ENCODE assay signal across 8 cellular contexts in genomic region chr2:102735431-102736130, GRCh38. TPM values are rescaled to one million over a fixed set of nuclear protein-coding genes. Genes with fewer than 3 reads are reported as not detected.
DNase-seq lines count a peak whose midpoint lies in the region; ATAC-seq and TF ChIP-seq lines count a peak whose summit lies in the region.

No MANE protein-coding gene starts in this region.

- H3K23me2 ChIP-seq in H9 (ENCODE audit: insufficient read length, low read depth, low read length, poor library complexity, severe bottlenecking) = peaks cover 10% of the 10 kb centered on the region

- peak overlapping the region; percentile 63 for H3K9ac ChIP-seq in H9 (ENCODE audit: extremely low read depth, insufficient read length, low read length)

- H3K18ac ChIP-seq in H9 (ENCODE audit: insufficient read length, low read depth, low read length) = no peak overlapping the region

- peak overlapping the region; percentile 34; the same call in 1 of the 2 replicates for H3K14ac ChIP-seq in H9 (ENCODE audit: insufficient read depth, low read length)

- H3K4me2 ChIP-seq in H9 (ENCODE audit: insufficient read depth, insufficient read length, low read length) = peak overlapping the region; percentile 87

- H3K79me2 ChIP-seq in H9 (ENCODE audit: insufficient read depth, low read length) = peaks cover 11% of the 10 kb centered on the region; the same call in 1 of the 2 replicates

- H2BK12ac ChIP-seq in H9 (ENCODE audit: insufficient read length, low read depth, low read length) = no peak overlapping the region

- ATAC-seq in T-helper 17 cell (no peak), HG03045 (IDR thresholded peaks at IDR 0.05; ENCODE audit: unreplicated experiment) (no peak)

- peaks cover 4% of the 10 kb centered on the region; the same call in 1 of the 2 replicates for H3K4me1 ChIP-seq in H9 (ENCODE audit: insufficient read depth, low read length)

- H4K8ac ChIP-seq in H9 (replicated peaks; ENCODE audit: insufficient read length, low read depth, low read length) = no peak overlapping the region

- H2BK120ac ChIP-seq in H9 (ENCODE audit: low read depth, low read length, poor library complexity, severe bottlenecking) = no peak overlapping the region

- no peak overlapping the region for H2AK5ac ChIP-seq in H9 (ENCODE audit: insufficient read length, low read length)

- H2BK20ac ChIP-seq in H9 (ENCODE audit: low read depth, low read length, poor library complexity, severe bottlenecking) = no peak overlapping the region

- H3K4me3 ChIP-seq in fibroblast of pulmonary artery (replicated peaks; ENCODE audit: low read depth, low read length) = peak overlapping the region; percentile 76

- peaks cover 5 to 15% (median 13%) of the 10 kb centered on the region in 3 experiments; a peak in 5 of 7 replicates for H3K36me3 Mint-ChIP-seq in H9 (ENCODE audit: insufficient read depth in 1 of 3, low read depth in 3 of 3)
- H3K36me3 Mint-ChIP-seq in T-helper 17 cell (ENCODE audit: low read depth) = peaks cover 2% of the 10 kb centered on the region

- peaks cover 3% of the 10 kb centered on the region for H3K79me1 ChIP-seq in H9 (ENCODE audit: insufficient read depth, low read depth, low read length, poor library complexity, severe bottlenecking)

- peak; percentile 11 for DNase-seq in Ammon's horn (ENCODE audit: low spot score)
- no peak for DNase-seq in H9
- no peak for DNase-seq in T-helper 17 cell
- DNase-seq in fibroblast of pulmonary artery (ENCODE audit: low read depth) = peak; percentile 8
- DNase-seq in pons (ENCODE audit: low spot score) = peak; percentile 4
- no peak for DNase-seq in GM20000 (ENCODE audit: low spot score)
- DNase-seq in stimulated activated CD4-positive, alpha-beta T cell treated with anti-CD3 and anti-CD28 coated beads, Interleukin-1b, Interleukin-23, amount 100 ng/mL, for 48 hours = no peak

- H3K4me1 Mint-ChIP-seq in H9 (peaks cover 20% of the 10 kb centered on the region in 2 experiments), T-helper 17 cell (peaks cover 26% of the 10 kb centered on the region)

- H3K27ac Mint-ChIP-seq in H9 = peak overlapping the region in 1 of 3 experiments; percentile 74; a peak in 1 of 7 replicates
- H3K27ac Mint-ChIP-seq in T-helper 17 cell = peak overlapping the region; percentile 83

- H3K27ac ChIP-seq in H9 (ENCODE audit: insufficient read length, low read depth, low read length) = no peak overlapping the region

- WGBS in H9 (ENCODE audit: extremely low coverage, insufficient read length, low lambda C conversion rate) = no CpG with 5 or more reads among the region's 16 CpGs

- H3K56ac ChIP-seq in H9 (ENCODE audit: insufficient read length, low read depth, low read length) = no peak overlapping the region

- H3T11ph ChIP-seq in H9 (ENCODE audit: low read length) = no peak overlapping the region

- no peak overlapping the region for H2BK5ac ChIP-seq in H9 (ENCODE audit: insufficient read length, low read length)

- H2AFZ ChIP-seq in H9 (ENCODE audit: low read length) = no peak overlapping the region

- H3K27me3 ChIP-seq in H9 (ENCODE audit: insufficient read depth, low read length) = no peaks in the 10 kb centered on the region

- H4K91ac ChIP-seq in H9 (ENCODE audit: insufficient read length, low read depth, low read length) = no peak overlapping the region

- H3K4me3 Mint-ChIP-seq in H9 (peak overlapping the region; percentile 90 to 98), T-helper 17 cell (peak overlapping the region; percentile 93)

- no peaks in the 10 kb centered on the region for H3K9me3 ChIP-seq in H9 (ENCODE audit: control insufficient read depth, low read depth, low read length)
- H3K9me3 ChIP-seq in T-helper 17 cell (ENCODE audit: control insufficient read depth, low read length, poor library complexity, severe bottlenecking) = no peaks in the 10 kb centered on the region

- H2BK15ac ChIP-seq in H9 (ENCODE audit: low read depth, low read length) = no peak overlapping the region

- TF ChIP-seq CTCF in H9 (conservative IDR thresholded peaks at IDR 0.05) (no peak), fibroblast of pulmonary artery (IDR thresholded peaks at IDR 0.05; ENCODE audit: low read length, missing control alignments) (no peak), GM20000 (IDR thresholded peaks at IDR 0.05; ENCODE audit: extremely low read depth, missing control alignments) (no peak)

- H4K5ac ChIP-seq in H9 (ENCODE audit: insufficient read length, low read depth, low read length) = no peak overlapping the region

- no peaks in the 10 kb centered on the region for H3K27me3 Mint-ChIP-seq in H9 (ENCODE audit: low read depth)
- no peaks in the 10 kb centered on the region for H3K27me3 Mint-ChIP-seq in T-helper 17 cell

- no peak overlapping the region for H3K23ac ChIP-seq in H9 (ENCODE audit: insufficient read length, low read depth, low read length)

- no peak overlapping the region for H3K4ac ChIP-seq in H9 (ENCODE audit: low read depth, low read length)

- H4K20me1 ChIP-seq in H9 (ENCODE audit: control insufficient read depth, insufficient read depth, insufficient read length) = no peaks in the 10 kb centered on the region

- no peaks in the 10 kb centered on the region; a peak in 1 of 5 replicates for H3K9me3 Mint-ChIP-seq in H9

RNA-seq across cellular contexts. Expression of gene TMEM182, which starts 26.2 kb away (rescaled TPM):
- total RNA-seq in H9 (2021) = 3.6 and 3.8 TPM in 2 replicates
- total RNA-seq in T-helper 17 cell = 1 to 10 TPM; 1.8 to 2.9 TPM

Comparison
In these comparisons a context has a peak if more than half of its experiments do, and no peak if none do; other contexts are left out.
1. DNase-seq: peak in Ammon's horn (single experiment), fibroblast of pulmonary artery (single experiment) and pons (single experiment); none in H9 (single experiment), T-helper 17 cell (0 of 3), GM20000 (single experiment) and stimulated activated CD4-positive, alpha-beta T cell treated with anti-CD3 and anti-CD28 coated beads, Interleukin-1b, Interleukin-23, amount 100 ng/mL, for 48 hours (single experiment).